ENCODE assay signal across 23 cellular contexts in the genomic region with DNA sequence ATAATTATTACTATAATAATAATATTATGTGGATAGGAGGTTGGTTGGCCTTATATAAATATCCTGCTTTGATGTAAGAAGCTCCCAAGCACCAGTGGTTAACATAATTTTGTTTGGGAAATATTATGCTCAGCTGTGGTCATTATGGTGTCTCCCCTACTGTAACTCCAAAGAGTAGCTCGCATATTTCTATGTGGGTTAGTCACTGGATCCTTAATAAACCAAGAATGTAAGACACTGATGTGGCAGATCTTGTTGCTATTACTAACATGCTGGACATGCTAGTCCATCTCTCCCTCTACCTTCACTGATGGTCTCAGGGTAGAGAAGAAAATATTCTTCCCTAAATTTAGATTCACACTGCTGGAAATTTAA.
DNase-seq lines count a peak whose midpoint lies in the region; ATAC-seq and TF ChIP-seq lines count a peak whose summit lies in the region.
"Had no signal": no experiment of that assay in that cellular context is flagged by ENCODE, and none has a peak within 500 bp of the region (broad histone marks: within the 10 kb centered on the region; RNA-seq: fewer than 3 reads in every experiment).

No MANE protein-coding gene starts in this region.

- H3K9me3 ChIP-seq in OCI-LY1 (ENCODE audit: low read length) (no peaks in the 10 kb centered on the region), neural progenitor cell (ENCODE audit: low read depth) (no peaks in the 10 kb centered on the region), hepatocyte (ENCODE audit: low read depth) (no peaks in the 10 kb centered on the region)
- H3K9me3 ChIP-seq: ascending aorta, SJSA1, tibial artery had no signal

- peaks cover 4% of the 10 kb centered on the region for H3K36me3 Mint-ChIP-seq in neural progenitor cell
- H3K36me3 Mint-ChIP-seq in activated CD4-positive, alpha-beta T cell treated with anti-CD3 and anti-CD28 coated beads, Interleukin-2, amount 10 ng/mL, durations not matched to agents 24 days and 14 days (ENCODE audit: low read depth) = no peaks in the 10 kb centered on the region
- H3K36me3 Mint-ChIP-seq: stimulated activated effector memory CD8-positive, alpha-beta T cell treated with anti-CD3 and anti-CD28 coated beads, Interleukin-12 subunit alpha, Interleukin-12 subunit beta, amount 100 ng/mL, for 72 hours had no signal

- H3K9me3 Mint-ChIP-seq in neural progenitor cell = no peaks in the 10 kb centered on the region
- no peaks in the 10 kb centered on the region for H3K9me3 Mint-ChIP-seq in activated CD4-positive, alpha-beta T cell treated with anti-CD3 and anti-CD28 coated beads, Interleukin-2, amount 10 ng/mL, durations not matched to agents 24 days and 14 days
- H3K9me3 Mint-ChIP-seq: dendritic cell treated with granulocyte-macrophage colony-stimulating factor and Interleukin-4, amounts not matched to agents 40 ng/mL and 50 ng/mL, for 4 days; stimulated activated effector memory CD8-positive, alpha-beta T cell treated with anti-CD3 and anti-CD28 coated beads, Interleukin-12 subunit alpha, Interleukin-12 subunit beta, amount 100 ng/mL, for 72 hours had no signal

- H3K27me3 ChIP-seq in OCI-LY1 (ENCODE audit: insufficient read depth, low read length) = no peaks in the 10 kb centered on the region
- H3K27me3 ChIP-seq in neural progenitor cell = no peaks in the 10 kb centered on the region
- H3K27me3 ChIP-seq in hepatocyte = no peaks in the 10 kb centered on the region
- H3K27me3 ChIP-seq: ascending aorta, SJSA1, tibial artery had no signal

- DNase-seq in EL (peak; percentile 86), choroid plexus epithelial cell (ENCODE audit: low read depth) (peak; percentile 58), neural progenitor cell (ENCODE audit: low spot score) (no peak), hepatocyte (ENCODE audit: low spot score) (no peak)
- no peak for DNase-seq in activated T-cell treated with anti-CD3 and anti-CD28 coated beads, Interleukin-2, amount 50 U/mL, for 48 hours
- no peak for DNase-seq in activated CD4-positive, alpha-beta T cell treated with anti-CD3 and anti-CD28 coated beads, Interleukin-2, amount 10 ng/mL, durations not matched to agents 24 days and 14 days
- DNase-seq: activated gamma-delta T cell treated with Interleukin-2 at 50 U/mL for 16 hours; C1 segment of cervical spinal cord; DMS153; erythroblast; hypothalamus; KBM-7; left colon; NCI-H345; NK-92 treated with Interleukin-12 subunit alpha and Interleukin-12 subunit beta, amount 100 ng/mL, for 24 hours; T-helper 9 cell; tibial artery had no signal

- H3K27ac ChIP-seq in OCI-LY1 (ENCODE audit: low read depth, low read length, poor library complexity, severe bottlenecking) = peak overlapping the region; percentile 99
- no peak overlapping the region for H3K27ac ChIP-seq in neural progenitor cell
- no peak overlapping the region for H3K27ac ChIP-seq in hepatocyte
- H3K27ac ChIP-seq: ascending aorta, SJSA1, tibial artery had no signal

- H3K4me1 ChIP-seq in OCI-LY1 (ENCODE audit: insufficient read depth, low read length, severe bottlenecking) (peaks cover 62% of the 10 kb centered on the region), neural progenitor cell (peaks cover 30% of the 10 kb centered on the region), hepatocyte (ENCODE audit: insufficient read depth) (peaks cover 3% of the 10 kb centered on the region)
- H3K4me1 ChIP-seq: ascending aorta, tibial artery had no signal

- TF ChIP-seq CTCF in OCI-LY1 (IDR thresholded peaks at IDR 0.05; ENCODE audit: low read length) (no peak), choroid plexus epithelial cell (conservative IDR thresholded peaks at IDR 0.05; ENCODE audit: low read depth, low read length) (no peak), neural progenitor cell (IDR thresholded peaks at IDR 0.05) (no peak), hepatocyte (IDR thresholded peaks at IDR 0.05; ENCODE audit: poor library complexity) (no peak)

- peaks cover 10% of the 10 kb centered on the region for H3K27me3 Mint-ChIP-seq in neural progenitor cell (ENCODE audit: insufficient read depth, low read depth)
- H3K27me3 Mint-ChIP-seq in activated CD4-positive, alpha-beta T cell treated with anti-CD3 and anti-CD28 coated beads, Interleukin-2, amount 10 ng/mL, durations not matched to agents 24 days and 14 days = peaks cover 2% of the 10 kb centered on the region
- H3K27me3 Mint-ChIP-seq: dendritic cell treated with granulocyte-macrophage colony-stimulating factor and Interleukin-4, amounts not matched to agents 40 ng/mL and 50 ng/mL, for 4 days had no signal

- peak overlapping the region; percentile 54 for H3K4me3 ChIP-seq in OCI-LY1 (ENCODE audit: low read depth, low read length, poor library complexity, severe bottlenecking)
- H3K4me3 ChIP-seq in choroid plexus epithelial cell (ENCODE audit: low read depth, low read length) = no peak overlapping the region
- no peak overlapping the region for H3K4me3 ChIP-seq in neural progenitor cell
- no peak overlapping the region for H3K4me3 ChIP-seq in hepatocyte
- H3K4me3 ChIP-seq: ascending aorta, SJSA1, tibial artery had no signal

- H3K9me2 ChIP-seq in OCI-LY1 (ENCODE audit: low read depth, low read length) (no peaks in the 10 kb centered on the region), hepatocyte (replicated peaks; ENCODE audit: insufficient read depth) (no peaks in the 10 kb centered on the region)

- peaks cover 67% of the 10 kb centered on the region for H3K4me1 Mint-ChIP-seq in neural progenitor cell
- no peaks in the 10 kb centered on the region for H3K4me1 Mint-ChIP-seq in activated CD4-positive, alpha-beta T cell treated with anti-CD3 and anti-CD28 coated beads, Interleukin-2, amount 10 ng/mL, durations not matched to agents 24 days and 14 days
- H3K4me1 Mint-ChIP-seq: stimulated activated effector memory CD8-positive, alpha-beta T cell treated with anti-CD3 and anti-CD28 coated beads, Interleukin-12 subunit alpha, Interleukin-12 subunit beta, amount 100 ng/mL, for 72 hours had no signal

- peak overlapping the region; percentile 33 for H3K4me3 Mint-ChIP-seq in neural progenitor cell
- H3K4me3 Mint-ChIP-seq in activated CD4-positive, alpha-beta T cell treated with anti-CD3 and anti-CD28 coated beads, Interleukin-2, amount 10 ng/mL, durations not matched to agents 24 days and 14 days = no peak overlapping the region
- H3K4me3 Mint-ChIP-seq: dendritic cell treated with granulocyte-macrophage colony-stimulating factor and Interleukin-4, amounts not matched to agents 40 ng/mL and 50 ng/mL, for 4 days; stimulated activated effector memory CD8-positive, alpha-beta T cell treated with anti-CD3 and anti-CD28 coated beads, Interleukin-12 subunit alpha, Interleukin-12 subunit beta, amount 100 ng/mL, for 72 hours had no signal

- H4K20me1 ChIP-seq in OCI-LY1 (ENCODE audit: insufficient read depth, low read length) = no peaks in the 10 kb centered on the region
- H4K20me1 ChIP-seq in neural progenitor cell (ENCODE audit: low read depth) = no peaks in the 10 kb centered on the region
- H4K20me1 ChIP-seq in hepatocyte (ENCODE audit: insufficient read depth, poor library complexity, severe bottlenecking) = no peaks in the 10 kb centered on the region

- intact Hi-C loops in activated CD4-positive, alpha-beta T cell treated with anti-CD3 and anti-CD28 coated beads, Interleukin-2, amount 10 ng/mL, durations not matched to agents 24 days and 14 days (cut with micrococcal nuclease) = no loop called here

- H3K4me2 ChIP-seq in OCI-LY1 (ENCODE audit: low read length) = peak overlapping the region; percentile 84
- peak overlapping the region; percentile 77 for H3K4me2 ChIP-seq in neural progenitor cell
- no peak overlapping the region for H3K4me2 ChIP-seq in hepatocyte

- ATAC-seq in GM19452 (IDR thresholded peaks at IDR 0.05; ENCODE audit: unreplicated experiment) = no peak
- ATAC-seq: left colon; stimulated activated effector memory CD8-positive, alpha-beta T cell treated with anti-CD3 and anti-CD28 coated beads, Interleukin-12 subunit alpha, Interleukin-12 subunit beta, amount 100 ng/mL, for 72 hours had no signal

- 92% methylated on average over 1 of the region's 1 CpG for WGBS in hepatocyte (ENCODE audit: low lambda C conversion rate, missing lambda C conversion rate)

- H2AFZ ChIP-seq in OCI-LY1 (ENCODE audit: low read length) = no peak overlapping the region
- no peak overlapping the region for H2AFZ ChIP-seq in neural progenitor cell (replicated peaks)
- H2AFZ ChIP-seq in hepatocyte = no peak overlapping the region

- H3F3A ChIP-seq in OCI-LY1 (ENCODE audit: insufficient read depth, low read length) (peaks cover 17% of the 10 kb centered on the region), neural progenitor cell (ENCODE audit: low read depth) (no peaks in the 10 kb centered on the region)

- no peak overlapping the region for H3K27ac Mint-ChIP-seq in neural progenitor cell
- no peak overlapping the region for H3K27ac Mint-ChIP-seq in activated CD4-positive, alpha-beta T cell treated with anti-CD3 and anti-CD28 coated beads, Interleukin-2, amount 10 ng/mL, durations not matched to agents 24 days and 14 days
- H3K27ac Mint-ChIP-seq: dendritic cell treated with granulocyte-macrophage colony-stimulating factor and Interleukin-4, amounts not matched to agents 40 ng/mL and 50 ng/mL, for 4 days; stimulated activated effector memory CD8-positive, alpha-beta T cell treated with anti-CD3 and anti-CD28 coated beads, Interleukin-12 subunit alpha, Interleukin-12 subunit beta, amount 100 ng/mL, for 72 hours had no signal

- peak overlapping the region; percentile 91 for H3K9ac ChIP-seq in OCI-LY1 (ENCODE audit: low read length)
- no peak overlapping the region for H3K9ac ChIP-seq in neural progenitor cell

- H3K36me3 ChIP-seq in OCI-LY1 (ENCODE audit: insufficient read depth, low read length) (no peaks in the 10 kb centered on the region), neural progenitor cell (no peaks in the 10 kb centered on the region), hepatocyte (replicated peaks; ENCODE audit: insufficient read depth, low read depth) (no peaks in the 10 kb centered on the region)
- H3K36me3 ChIP-seq: ascending aorta, SJSA1, tibial artery had no signal

- H3K79me2 ChIP-seq in OCI-LY1 (ENCODE audit: insufficient read depth, low read length) (no peaks in the 10 kb centered on the region), neural progenitor cell (ENCODE audit: low read depth) (no peaks in the 10 kb centered on the region), hepatocyte (no peaks in the 10 kb centered on the region)

Comparison
In these comparisons a context has a peak if more than half of its experiments do, and no peak if none do; other contexts are left out.
1. DNase-seq: peak in EL (single experiment) and choroid plexus epithelial cell (single experiment); none in neural progenitor cell (single experiment), activated T-cell treated with anti-CD3 and anti-CD28 coated beads, Interleukin-2, amount 50 U/mL, for 48 hours (0 of 2), hepatocyte (single experiment) and activated CD4-positive, alpha-beta T cell treated with anti-CD3 and anti-CD28 coated beads, Interleukin-2, amount 10 ng/mL, durations not matched to agents 24 days and 14 days (single experiment).